8 cellular contexts compared by ENCODE assay signal in genomic region chr22:50621948-50622722, GRCh38. TPM values are rescaled to one million over a fixed set of nuclear protein-coding genes. Genes with fewer than 3 reads are reported as not detected.
DNase-seq lines count a peak whose midpoint lies in the region; ATAC-seq and TF ChIP-seq lines count a peak whose summit lies in the region.

No MANE protein-coding gene starts in this region.

- peak overlapping the region; percentile 91 for H3K27ac ChIP-seq in CD8-positive, alpha-beta T cell (ENCODE audit: low read depth, low read length)

- peaks cover 5% of the 10 kb centered on the region for H3K36me3 ChIP-seq in CD8-positive, alpha-beta T cell (ENCODE audit: insufficient read depth, low read length)

- H3K36me3 Mint-ChIP-seq in CD8-positive, alpha-beta T cell: peaks cover 17% of the 10 kb centered on the region

- peaks cover 40% of the 10 kb centered on the region for H3K4me1 Mint-ChIP-seq in CD8-positive, alpha-beta T cell (ENCODE audit: low read depth)

- H3K9me3 ChIP-seq in CD8-positive, alpha-beta T cell (ENCODE audit: low read length): no peaks in the 10 kb centered on the region

- TF ChIP-seq CTCF in CD8-positive, alpha-beta T cell (IDR thresholded peaks at IDR 0.05): peak; percentile 40

- no peaks in the 10 kb centered on the region for H3K27me3 ChIP-seq in CD8-positive, alpha-beta T cell (ENCODE audit: insufficient read depth, low read length)

- DNase-seq in CD8-positive, alpha-beta T cell: peak in 5 of 7 experiments; percentile 25 to 70 (median 38)
- DNase-seq in HT-29 (ENCODE audit: low spot score) (peak; percentile 14), kidney tubule cell (ENCODE audit: low spot score) (peak; percentile 58), NCI-H2107 (lab: John Stamatoyannopoulos, UW) (no peak), NCI-H187 (lab: John Stamatoyannopoulos, UW) (no peak), SIG-M5 (lab: John Stamatoyannopoulos, UW) (no peak), C1 segment of cervical spinal cord (lab: John Stamatoyannopoulos, UW) (no peak)
- peak; percentile 53 to 54 for DNase-seq in activated T-cell treated with anti-CD3 and anti-CD28 coated beads, Interleukin-2, amount 50 U/mL, for 48 hours

- CTCF ChIA-PET in CD8-positive, alpha-beta T cell (lab: Charles Lee): interaction anchor here (0.6 to 3.5 kb wide), 12 partner anchors 41 to 381 kb away, joined by 3 to 25 read pairs (median 8); partner anchors contain the start of genes HDAC10, LMF2, NCAPH2 and SCO2

- H3K4me3 Mint-ChIP-seq in CD8-positive, alpha-beta T cell: peak overlapping the region; percentile 82

- H3K27ac Mint-ChIP-seq in CD8-positive, alpha-beta T cell: peak overlapping the region; percentile 100

- intact Hi-C loops in CD8-positive, alpha-beta T cell (cut with DNase I, micrococcal nuclease): loop anchor here (1.0 to 5.0 kb wide), 9 partner anchors 147 to 473 kb away; partner anchors contain the start of genes MAPK11 (in 2 of the 2), PPP6R2 (in 1 of the 2), SBF1 (in 1 of the 2) and TUBGCP6 (in 1 of the 2)

- H3K27me3 Mint-ChIP-seq in CD8-positive, alpha-beta T cell (ENCODE audit: low read depth): no peaks in the 10 kb centered on the region

- no peaks in the 10 kb centered on the region for H3K9me3 Mint-ChIP-seq in CD8-positive, alpha-beta T cell

- no peak for ATAC-seq in CD8-positive, alpha-beta T cell

- H3K4me1 ChIP-seq in CD8-positive, alpha-beta T cell (ENCODE audit: insufficient read depth, low read length): peaks cover 38% of the 10 kb centered on the region

- POLR2A ChIA-PET in CD8-positive, alpha-beta T cell (lab: Charles Lee): interaction anchor here (0.6 to 3.3 kb wide), 14 partner anchors 8 to 431 kb away, joined by 3 to 61 read pairs (median 12); partner anchors contain the start of genes CHKB, HDAC10, LMF2 and NCAPH2

- H3K4me3 ChIP-seq in CD8-positive, alpha-beta T cell (ENCODE audit: low read depth, low read length): peak overlapping the region; percentile 41

RNA-seq across cellular contexts. Expression of gene ARSA, which starts 5.8 kb away (rescaled TPM):
- total RNA-seq in CD8-positive, alpha-beta T cell: 10 to 100 TPM; 37.1 to 43.4 TPM
- 11.4 and 16.6 TPM in 2 replicates for total RNA-seq in HT-29 (2014; rRNA removed; shearing (Covaris generic))

RNA-seq across cellular contexts. Expression of gene MAPK8IP2, which starts 21.5 kb away (rescaled TPM):
- under 1 TPM; 0.16 to 0.42 TPM for total RNA-seq in CD8-positive, alpha-beta T cell
- total RNA-seq in HT-29 (2014; rRNA removed; shearing (Covaris generic)): not detected in 2 replicates

RNA-seq across cellular contexts. Expression of gene CHKB, which starts 39.5 kb away (rescaled TPM):
- 100 to 1,000 TPM; 112 to 115 TPM for total RNA-seq in CD8-positive, alpha-beta T cell
- 21.5 and 26.2 TPM in 2 replicates for total RNA-seq in HT-29 (2014; rRNA removed; shearing (Covaris generic))

RNA-seq across cellular contexts. Expression of gene CPT1B, which starts 43.9 kb away (rescaled TPM):
- total RNA-seq in CD8-positive, alpha-beta T cell: 10 to 100 TPM; 42.4 to 46.0 TPM
- 1.5 and 2.5 TPM in 2 replicates for total RNA-seq in HT-29 (2014; rRNA removed; shearing (Covaris generic))

RNA-seq across cellular contexts. Expression of gene SHANK3, which starts 50.5 kb away (rescaled TPM):
- not detected for total RNA-seq in CD8-positive, alpha-beta T cell
- total RNA-seq in HT-29 (2014; rRNA removed; shearing (Covaris generic)): not detected in 2 replicates

Comparison
In these comparisons a context has a peak if more than half of its experiments do, and no peak if none do; other contexts are left out.
1. DNase-seq: peak in CD8-positive, alpha-beta T cell (5 of 7), HT-29 (single experiment), activated T-cell treated with anti-CD3 and anti-CD28 coated beads, Interleukin-2, amount 50 U/mL, for 48 hours (2 of 2) and kidney tubule cell (single experiment); none in NCI-H2107 (single experiment), NCI-H187 (0 of 2), SIG-M5 (single experiment) and C1 segment of cervical spinal cord (0 of 14).